Comparison of ENCODE assay signal across 8 cellular contexts in the genomic region with DNA sequence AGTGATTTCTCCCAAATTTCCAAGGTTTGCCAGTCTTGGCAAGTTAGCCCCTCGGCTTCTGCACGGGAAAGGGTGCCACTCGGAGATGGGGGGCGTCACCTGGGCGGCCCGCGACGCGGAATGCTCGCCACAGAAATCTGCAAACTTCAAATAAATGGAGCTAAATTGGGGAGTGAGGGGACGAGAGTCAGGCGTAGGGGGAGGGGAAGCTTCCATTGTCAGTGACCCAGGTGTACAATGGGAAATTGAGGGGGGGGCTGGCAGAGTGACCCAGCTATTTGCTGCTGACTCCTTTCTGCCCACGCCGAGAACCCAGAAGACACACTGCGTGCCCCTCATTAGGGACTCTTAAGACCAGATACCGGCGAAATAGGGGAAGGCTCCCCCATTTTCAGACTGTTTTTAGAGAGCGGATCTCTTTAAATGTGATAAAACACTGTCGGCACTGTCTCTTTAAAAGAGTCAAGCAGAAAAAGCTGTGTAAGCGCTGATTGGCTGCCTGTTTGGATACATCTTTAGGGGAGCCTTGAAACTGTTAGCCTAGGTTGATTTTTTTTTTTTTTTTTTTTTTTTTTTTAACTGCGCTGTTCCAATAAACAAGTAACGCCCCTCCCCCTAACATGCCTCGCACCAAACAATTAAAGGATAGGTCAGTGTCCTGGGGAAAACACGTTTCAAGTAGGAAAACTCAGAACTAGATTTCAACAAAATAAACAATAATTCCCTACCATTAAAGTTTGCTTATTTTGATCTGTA. TPM values are rescaled to one million over a fixed set of nuclear protein-coding genes. Genes with fewer than 3 reads are reported as not detected.
A peak's percentile ranks its signal among the peaks of the same experiment; 100 is the strongest.
DNase-seq lines count a peak whose midpoint lies in the region; ATAC-seq and TF ChIP-seq lines count a peak whose summit lies in the region.

No MANE protein-coding gene starts in this region.

- H3K27me3 Mint-ChIP-seq in endodermal cell (ENCODE audit: insufficient read depth) = no peaks in the 10 kb centered on the region

- H3K27me3 ChIP-seq in HUES64 (ENCODE audit: insufficient read depth, low read length) (no peaks in the 10 kb centered on the region), endodermal cell (ENCODE audit: control insufficient read depth, insufficient read depth, low read length, poor library complexity, severe bottlenecking) (no peaks in the 10 kb centered on the region), lung (ENCODE audit: control insufficient read depth, insufficient read depth) (no peaks in the 10 kb centered on the region)

- H3K27ac ChIP-seq in HUES64 (ENCODE audit: low read depth, low read length) (peak overlapping the region; percentile 97), endodermal cell (ENCODE audit: low read depth, low read length) (peak overlapping the region; percentile 98), lung (ENCODE audit: low read depth in 1 of 2, low read length in 1 of 2) (peak overlapping the region; percentile 85 to 86)

- H3K9ac ChIP-seq in HUES64 (ENCODE audit: low read depth, low read length) (peak overlapping the region; percentile 82), endodermal cell (ENCODE audit: extremely low read depth, low read length, poor library complexity, severe bottlenecking) (peak overlapping the region; percentile 95)

- H3K9me3 Mint-ChIP-seq in endodermal cell = no peaks in the 10 kb centered on the region

- POLR2A ChIA-PET in AG04449 (lab: Yijun Ruan, JAX) = interaction anchor here (0.6 to 1.4 kb wide), 6 partner anchors 72 to 237 kb away, joined by 3 to 13 read pairs (median 3); a partner anchor contains a TSS

- H3K4me3 Mint-ChIP-seq in endodermal cell = peak overlapping the region; percentile 88

- H3K9me3 ChIP-seq in HUES64 (ENCODE audit: insufficient read depth, low read depth, low read length) (no peaks in the 10 kb centered on the region), endodermal cell (ENCODE audit: control insufficient read depth, low read length) (no peaks in the 10 kb centered on the region), lung (ENCODE audit: control insufficient read depth in 2 of 2, insufficient read depth in 1 of 2, low read length in 1 of 2) (no peaks in the 10 kb centered on the region)

- peak; percentile 72 for DNase-seq in AG04449 (ENCODE audit: low read depth, low spot score)
- DNase-seq in NOMO-1 treated with dmso at 0.1 percent for 144 hours (lab: John Stamatoyannopoulos, UW; ENCODE audit: unreplicated experiment) = peak; percentile 72
- peak; percentile 47 for DNase-seq in activated CD8-positive, alpha-beta memory T cell treated with anti-CD3 and anti-CD28 coated beads, Interleukin-2, amount 50 U/mL, for 1 hour (ENCODE audit: extremely low read depth)
- DNase-seq in endodermal cell = peak; percentile 86
- peak; percentile 78 for DNase-seq in lung (ENCODE audit: low spot score)
- DNase-seq in stimulated activated CD8-positive, alpha-beta memory T cell treated with anti-CD3 and anti-CD28 coated beads, Interleukin-12 subunit alpha, Interleukin-12 subunit beta, amount 100 ng/mL, for 4 hours (ENCODE audit: low read depth) = peak; percentile 24

- WGBS in HUES64 = under 1% methylated on average over 23 of the region's 24 CpGs
- WGBS in endodermal cell (ENCODE audit: insufficient coverage in 1 of 2, insufficient read length in 1 of 2), 2 experiments = 0% methylated on average over 12 to 24 of the region's 24 CpGs
- WGBS in lung, 2 donors = 0% methylated on average over 24 of the region's 24 CpGs

- H3K4me1 Mint-ChIP-seq in endodermal cell = peaks cover 57% of the 10 kb centered on the region

- TF ChIP-seq CTCF in AG04449 (IDR thresholded peaks at IDR 0.05; ENCODE audit: insufficient read depth, low read length, missing control alignments) = no peak
- TF ChIP-seq CTCF in endodermal cell (conservative IDR thresholded peaks at IDR 0.05) = no peak
- no peak for TF ChIP-seq CTCF in lung (IDR thresholded peaks at IDR 0.05; ENCODE audit: control extremely low read depth, extremely low read depth)

- peaks cover 45% of the 10 kb centered on the region for H3K4me1 ChIP-seq in HUES64 (ENCODE audit: insufficient read depth, low read length)
- peaks cover 19% of the 10 kb centered on the region for H3K4me1 ChIP-seq in endodermal cell (ENCODE audit: control insufficient read depth, insufficient read depth, low read length)
- H3K4me1 ChIP-seq in lung (ENCODE audit: control insufficient read depth in 2 of 2, insufficient read depth in 2 of 2, low read length in 2 of 2) = peaks cover 20 to 25% of the 10 kb centered on the region in 2 donors

- peaks cover 22% of the 10 kb centered on the region for H3K36me3 Mint-ChIP-seq in endodermal cell (ENCODE audit: low read depth)

- H3K36me3 ChIP-seq in HUES64 (ENCODE audit: insufficient read depth, low read length) = peaks cover 15% of the 10 kb centered on the region
- H3K36me3 ChIP-seq in endodermal cell (ENCODE audit: control insufficient read depth, insufficient read depth, low read length) = peaks cover 26% of the 10 kb centered on the region
- peaks cover 0 to 2% of the 10 kb centered on the region in 2 donors for H3K36me3 ChIP-seq in lung (ENCODE audit: control insufficient read depth in 2 of 2, insufficient read depth in 2 of 2, low read length in 2 of 2)

- peak overlapping the region; percentile 99 for H3K27ac Mint-ChIP-seq in endodermal cell

- CTCF ChIA-PET in AG04449 (lab: Yijun Ruan, JAX) = interaction anchor here (0.9 to 6.0 kb wide), 5 partner anchors 80 to 325 kb away, joined by 3 to 71 read pairs (median 4); no protein-coding TSS in a partner anchor

- peak overlapping the region; percentile 70 for H3K4me3 ChIP-seq in AG04449 (ENCODE audit: low read depth, low read length)
- peak overlapping the region; percentile 75 for H3K4me3 ChIP-seq in HUES64 (ENCODE audit: low read length)
- peak overlapping the region; percentile 82 for H3K4me3 ChIP-seq in endodermal cell (ENCODE audit: low read length)
- peak overlapping the region; percentile 52 for H3K4me3 ChIP-seq in lung

- ATAC-seq in GM18907 (IDR thresholded peaks at IDR 0.05; ENCODE audit: unreplicated experiment) (peak; percentile 36), lung (ENCODE audit: insufficient read depth, low FRiP score) (peak; percentile 52)

RNA-seq across cellular contexts. Expression of a gene that starts 1.2 kb away (rescaled TPM):
- 117 TPM for polyA plus RNA-seq in HUES64 (2013, experiment 1 of 2)
- 122 TPM for polyA plus RNA-seq in HUES64 (2013, experiment 2 of 2)
- 100 to 1,000 TPM; 342 TPM for total RNA-seq in endodermal cell
- polyA plus RNA-seq in endodermal cell (2013, experiment 1 of 2) = 245 TPM
- 232 TPM for polyA plus RNA-seq in endodermal cell (2013, experiment 2 of 2)
- total RNA-seq in lung = 10 to 100 TPM; 35.4 to 47.8 TPM
- polyA plus RNA-seq in lung = 10 to 100 TPM; 15.9 to 34.3 TPM

Comparison
In these comparisons a context has a peak if more than half of its experiments do, and no peak if none do; other contexts are left out.
1. Peak in every context shown above with its lines: DNase-seq, ATAC-seq, H3K4me3 ChIP-seq and H3K27ac ChIP-seq.
2. DNase-seq: peak in every context shown above with its lines; median percentile 86 in endodermal cell; 78 in lung; 72 in AG04449; 72 in NOMO-1 treated with dmso at 0.1 percent for 144 hours; 47 in activated CD8-positive, alpha-beta memory T cell treated with anti-CD3 and anti-CD28 coated beads, Interleukin-2, amount 50 U/mL, for 1 hour; 24 in stimulated activated CD8-positive, alpha-beta memory T cell treated with anti-CD3 and anti-CD28 coated beads, Interleukin-12 subunit alpha, Interleukin-12 subunit beta, amount 100 ng/mL, for 4 hours.
3. RNA of a gene that starts 1.2 kb away (total RNA-seq): 342 TPM in endodermal cell; 35.4 to 47.8 TPM in lung; every median in the first group is over 4 times any median in the second.